ENCODE assay signal across 23 cellular contexts in genomic region chr21:15457962-15458361, GRCh38.
DNase-seq lines count a peak whose midpoint lies in the region; ATAC-seq, FAIRE-seq and TF ChIP-seq lines count a peak whose summit lies in the region.
"Had no signal": no experiment of that assay in that cellular context is flagged by ENCODE, and none has a peak within 500 bp of the region (broad histone marks: within the 10 kb centered on the region; RNA-seq: fewer than 3 reads in every experiment).

No MANE protein-coding gene starts in this region.

- H3K4me3 ChIP-seq in HepG2 (replicated peaks in 1 of 3; ENCODE audit: insufficient read depth in 1 of 3, low read depth in 2 of 3, low read length in 3 of 3) (no peak overlapping the region), right lobe of liver (no peak overlapping the region), IMR-90 (ENCODE audit: insufficient read depth, low read depth, low read length) (no peak overlapping the region), H1 (ENCODE audit: extremely low read depth in 1 of 4, insufficient read depth in 2 of 4, low read depth in 3 of 4, low read length in 4 of 4) (no peak overlapping the region)
- H3K4me3 ChIP-seq: BLaER1 had no signal

- dilution Hi-C loops in IMR-90 (cut with HindIII; ENCODE audit: low sequenced_read_pairs, unreplicated experiment): no loop called here

- no peaks in the 10 kb centered on the region for H3K9me1 ChIP-seq in IMR-90 (ENCODE audit: insufficient read depth, low read length)

- H2AK9ac ChIP-seq in IMR-90 (replicated peaks; ENCODE audit: low read depth, low read length, poor library complexity): no peak overlapping the region

- H3K56ac ChIP-seq in IMR-90 (ENCODE audit: extremely low read depth, insufficient read depth, low read length): no peak overlapping the region
- H3K56ac ChIP-seq in H1 (replicated peaks; ENCODE audit: insufficient read length, low read depth, low read length): no peak overlapping the region

- H3K79me2 ChIP-seq in HepG2 (ENCODE audit: insufficient read depth, low read length) (no peaks in the 10 kb centered on the region), H1 (ENCODE audit: control insufficient read depth in 1 of 2, insufficient read depth in 2 of 2, low read length in 2 of 2) (no peaks in the 10 kb centered on the region)

- POLR2A ChIA-PET in HepG2 (lab: Yijun Ruan, JAX): no interaction called here
- POLR2A ChIA-PET in IMR-90 (lab: Charles Lee; ENCODE audit: unreplicated experiment): no interaction called here
- POLR2A ChIA-PET in H1 (lab: Charles Lee; ENCODE audit: partially characterized antibody): no interaction called here

- H2BK120ac ChIP-seq in IMR-90 (ENCODE audit: low read depth, low read length) (no peak overlapping the region), H1 (replicated peaks; ENCODE audit: low read depth, low read length) (no peak overlapping the region)

- H2AFZ ChIP-seq in HepG2 (ENCODE audit: low read length): no peak overlapping the region
- H2AFZ ChIP-seq in IMR-90 (replicated peaks; ENCODE audit: low read length, poor library complexity): no peak overlapping the region
- H2AFZ ChIP-seq in H1 (ENCODE audit: low read length): no peak overlapping the region

- H3K36me3 ChIP-seq in HepG2 (replicated peaks in 1 of 2; ENCODE audit: control insufficient read depth in 1 of 2, insufficient read depth in 2 of 2, low read length in 2 of 2) (no peaks in the 10 kb centered on the region), right lobe of liver (no peaks in the 10 kb centered on the region), IMR-90 (ENCODE audit: control insufficient read depth, insufficient read depth, low read length) (no peaks in the 10 kb centered on the region), H1 (ENCODE audit: control insufficient read depth in 2 of 4, insufficient read depth in 4 of 4, low read length in 3 of 4) (no peaks in the 10 kb centered on the region)
- H3K36me3 ChIP-seq: BE2C, BLaER1 had no signal

- no peak for TF ChIP-seq RAD21 in HepG2 (CRISPR knock-in tag; IDR thresholded peaks at IDR 0.05)
- no peak for TF ChIP-seq RAD21 in IMR-90 (IDR thresholded peaks at IDR 0.05; ENCODE audit: low read length)
- no peak for TF ChIP-seq RAD21 in H1 (IDR thresholded peaks at IDR 0.05 in 1 of 2, conservative IDR thresholded peaks at IDR 0.05 in 1 of 2; ENCODE audit: low read depth in 2 of 2, low read length in 2 of 2)

- DNase-seq in HepG2 (ENCODE audit: low spot score) (no peak), right lobe of liver (no peak), IMR-90 (no peak), H1 (ENCODE audit: low read depth in 1 of 2, low spot score in 2 of 2) (no peak), frontal cortex (ENCODE audit: low spot score in 2 of 2) (no peak), NCI-H1092 (lab: John Stamatoyannopoulos, UW) (no peak)
- DNase-seq: ACHN; BE2C; C1 segment of cervical spinal cord; CD4-positive, alpha-beta memory T cell; CD4-positive, CD25-positive, alpha-beta regulatory T cell; CD8-positive, alpha-beta memory T cell; COR-L47; DMS 273 treated with DMSO at 0.1 percent for 48 hours; DMS153; DMS53; DMS79; DND-41; EL; GDM1 had no signal

- intact Hi-C loops in HepG2 (cut with micrococcal nuclease; ENCODE audit: unreplicated experiment) (no loop called here), right lobe of liver (cut with DNase I) (no loop called here), IMR-90 (cut with micrococcal nuclease) (no loop called here)

- no peak overlapping the region for H2BK20ac ChIP-seq in IMR-90 (ENCODE audit: low read depth, low read length)
- no peak overlapping the region for H2BK20ac ChIP-seq in H1 (ENCODE audit: low read length)

- no peak overlapping the region for H2BK5ac ChIP-seq in IMR-90 (ENCODE audit: low read depth, low read length, poor library complexity, severe bottlenecking)
- H2BK5ac ChIP-seq in H1 (ENCODE audit: low read depth, low read length): no peak overlapping the region

- TF ChIP-seq CTCF in HepG2 (CRISPR knock-in tag; IDR thresholded peaks at IDR 0.05): no peak
- no peak for TF ChIP-seq CTCF in right lobe of liver (IDR thresholded peaks at IDR 0.05)
- TF ChIP-seq CTCF in IMR-90 (conservative IDR thresholded peaks at IDR 0.05; ENCODE audit: low read depth, low read length): no peak
- TF ChIP-seq CTCF in H1 (IDR thresholded peaks at IDR 0.05; ENCODE audit: control extremely low read depth in 1 of 3, insufficient read depth in 1 of 3, low read depth in 1 of 3, low read length in 3 of 3): no peak

- H3K9me3 ChIP-seq in HepG2 (ENCODE audit: low read length) (no peaks in the 10 kb centered on the region), right lobe of liver (no peaks in the 10 kb centered on the region), IMR-90 (ENCODE audit: control insufficient read depth, insufficient read depth, low read length) (no peaks in the 10 kb centered on the region), H1 (ENCODE audit: insufficient read depth in 2 of 2, low read depth in 1 of 2, low read length in 1 of 2) (no peaks in the 10 kb centered on the region)
- H3K9me3 ChIP-seq: BE2C had no signal

- ATAC-seq in HepG2 (no peak), right lobe of liver (no peak), IMR-90 (ENCODE audit: low read depth) (no peak)

- BruUV-seq in HepG2 (replicated peaks; lab: Mats Ljungman, UMichigan) (no TSS peak), IMR-90 (replicated peaks; lab: Mats Ljungman, UMichigan) (no TSS peak)

- H3K27me3 ChIP-seq in HepG2 (ENCODE audit: control insufficient read depth in 1 of 2, insufficient read depth in 2 of 2, low read length in 2 of 2) (no peaks in the 10 kb centered on the region), right lobe of liver (no peaks in the 10 kb centered on the region), IMR-90 (ENCODE audit: control insufficient read depth, insufficient read depth, low read length) (no peaks in the 10 kb centered on the region), H1 (replicated peaks in 1 of 4; ENCODE audit: control insufficient read depth in 3 of 4, extremely low read depth in 1 of 4, insufficient read depth in 3 of 4, low read length in 3 of 4) (no peaks in the 10 kb centered on the region)
- H3K27me3 ChIP-seq: BE2C, BLaER1 had no signal

- in situ Hi-C loops in HepG2 (cut with HindIII; ENCODE audit: extremely low pct_ligation_motif_present, low pct_unique_long_range_greater_than_20kb): no loop called here
- in situ Hi-C loops in IMR-90 (cut with MboI; ENCODE audit: low sequenced_read_pairs): no loop called here

- H3K18ac ChIP-seq in IMR-90 (ENCODE audit: low read depth, low read length): no peak overlapping the region
- H3K18ac ChIP-seq in H1 (ENCODE audit: extremely low read depth, low read length): no peak overlapping the region

- H4K20me1 ChIP-seq in HepG2 (ENCODE audit: insufficient read depth, low read length) (no peaks in the 10 kb centered on the region), IMR-90 (ENCODE audit: insufficient read depth, low read length) (no peaks in the 10 kb centered on the region), H1 (replicated peaks in 1 of 2; ENCODE audit: control insufficient read depth in 1 of 2, insufficient read depth in 2 of 2, low read length in 2 of 2) (no peaks in the 10 kb centered on the region)
- H4K20me1 ChIP-seq: BLaER1 had no signal

- CTCF ChIA-PET in HepG2 (lab: Yijun Ruan, JAX; ENCODE audit: low intra/inter-chr PET ratio, low total read pairs): no interaction called here
- CTCF ChIA-PET in IMR-90 (lab: Yijun Ruan, JAX): no interaction called here
- CTCF ChIA-PET in H1 (lab: Charles Lee; ENCODE audit: partially characterized antibody): no interaction called here

- H2BK15ac ChIP-seq in IMR-90 (ENCODE audit: low read depth, low read length) (no peak overlapping the region), H1 (ENCODE audit: low read length) (no peak overlapping the region)

- FAIRE-seq in HepG2 (lab: Jason Lieb, UNC) (no peak), H1 (lab: Jason Lieb, UNC) (no peak), frontal cortex (lab: Jason Lieb, UNC) (no peak)
- FAIRE-seq: GM12891 had no signal

- TF ChIP-seq EP300 in HepG2 (IDR thresholded peaks at IDR 0.05; ENCODE audit: low read depth in 2 of 2, low read length in 2 of 2) (no peak), HepG2 (CRISPR knock-in tag; IDR thresholded peaks at IDR 0.05; ENCODE audit: borderline replicate concordance) (no peak), H1 (IDR thresholded peaks at IDR 0.05; ENCODE audit: borderline replicate concordance in 1 of 2, low read depth in 2 of 2, low read length in 2 of 2) (no peak)

- H4K91ac ChIP-seq in IMR-90 (ENCODE audit: insufficient read depth, low read depth, low read length): no peak overlapping the region
- H4K91ac ChIP-seq in H1 (replicated peaks; ENCODE audit: insufficient read length, low read length): no peak overlapping the region

- H4K5ac ChIP-seq in IMR-90 (ENCODE audit: low read depth, low read length): no peak overlapping the region
- H4K5ac ChIP-seq in H1 (ENCODE audit: insufficient read length, low read depth, low read length): no peak overlapping the region

- H3K4me2 ChIP-seq in HepG2 (ENCODE audit: low read depth, low read length) (no peak overlapping the region), IMR-90 (ENCODE audit: low read depth, low read length) (no peak overlapping the region), H1 (ENCODE audit: insufficient read depth in 1 of 2, low read depth in 2 of 2, low read length in 2 of 2) (no peak overlapping the region)
- H3K4me2 ChIP-seq: BLaER1 had no signal

- H3K4me1 ChIP-seq in HepG2 (ENCODE audit: insufficient read depth, low read length) (peaks cover 56% of the 10 kb centered on the region), right lobe of liver (peaks cover 0 to 13% (median 0%) of the 10 kb centered on the region in 4 donors), IMR-90 (ENCODE audit: control insufficient read depth, insufficient read depth, low read length) (no peaks in the 10 kb centered on the region), H1 (replicated peaks in 1 of 4; ENCODE audit: control insufficient read depth in 3 of 4, insufficient read depth in 4 of 4, low read length in 3 of 4) (peaks cover 0 to 5% (median 0%) of the 10 kb centered on the region in 4 experiments; a peak in 1 of 7 replicates)
- H3K4me1 ChIP-seq: BE2C, BLaER1 had no signal

- no peak overlapping the region for H2BK12ac ChIP-seq in H1 (ENCODE audit: low read depth, low read length)

- WGBS in HepG2 (ENCODE audit: low lambda C conversion rate): 94% methylated on average over 3 of the region's 3 CpGs
- WGBS in right lobe of liver (ENCODE audit: insufficient coverage, low coverage, low lambda C conversion rate, missing lambda C conversion rate): 71% methylated on average over 3 of the region's 3 CpGs
- no CpG with 5 or more reads among the region's 3 CpGs for WGBS in IMR-90 (ENCODE audit: extremely low coverage in 2 of 2, insufficient read length in 1 of 2), 2 experiments
- WGBS in H1 (ENCODE audit: extremely low coverage in 1 of 2, insufficient coverage in 1 of 2, insufficient read length in 1 of 2, insufficient replicate concordance in 2 of 2, low coverage in 1 of 2, low lambda C conversion rate in 2 of 2, missing lambda C conversion rate in 1 of 2), 2 experiments: 81% methylated on average over 3 of the region's 3 CpGs; no CpG with 5 or more reads in 1 of the 2 experiments

- H3K9ac ChIP-seq in HepG2 (ENCODE audit: insufficient read depth, low read depth, low read length) (no peak overlapping the region), IMR-90 (ENCODE audit: low read depth, low read length) (no peak overlapping the region), H1 (replicated peaks in 1 of 4; ENCODE audit: extremely low read depth in 1 of 4, low read depth in 3 of 4, low read length in 3 of 4) (no peak overlapping the region)
- H3K9ac ChIP-seq: BLaER1 had no signal

- H3K4ac ChIP-seq in IMR-90 (ENCODE audit: low read depth, low read length) (no peak overlapping the region), H1 (replicated peaks; ENCODE audit: insufficient read length, low read depth, low read length) (no peak overlapping the region)

- TF ChIP-seq POLR2A in HepG2 (IDR thresholded peaks at IDR 0.05; ENCODE audit: insufficient read depth in 1 of 2, low read depth in 2 of 2, low read length in 2 of 2) (no peak), right lobe of liver (IDR thresholded peaks at IDR 0.05) (no peak), IMR-90 (IDR thresholded peaks at IDR 0.05; ENCODE audit: low read depth, low read length) (no peak), H1 (IDR thresholded peaks at IDR 0.05; ENCODE audit: control extremely low read depth in 1 of 2, low read depth in 2 of 2, low read length in 2 of 2) (no peak)

- H2AK5ac ChIP-seq in IMR-90 (ENCODE audit: low read depth, low read length): no peak overlapping the region
- H2AK5ac ChIP-seq in H1 (ENCODE audit: low read depth, low read length): no peak overlapping the region

- H3K14ac ChIP-seq in IMR-90 (replicated peaks; ENCODE audit: low read depth, low read length) (no peak overlapping the region), H1 (ENCODE audit: insufficient read length) (no peak overlapping the region)

- no peak overlapping the region for H4K8ac ChIP-seq in IMR-90 (ENCODE audit: low read depth in 2 of 2, low read length in 2 of 2)
- no peak overlapping the region for H4K8ac ChIP-seq in H1 (ENCODE audit: extremely low read depth, insufficient read depth, low read length)

- H3K27ac ChIP-seq in HepG2 (ENCODE audit: extremely low read length, insufficient read depth, low read length) (no peak overlapping the region), right lobe of liver (no peak overlapping the region), IMR-90 (ENCODE audit: insufficient read depth, low read length) (no peak overlapping the region), H1 (ENCODE audit: low read depth, low read length) (no peak overlapping the region)
- H3K27ac ChIP-seq: 22Rv1, BLaER1 had no signal

- H3K23ac ChIP-seq in IMR-90 (ENCODE audit: low read depth, low read length): no peak overlapping the region
- no peak overlapping the region for H3K23ac ChIP-seq in H1 (ENCODE audit: insufficient read length)

- H3K23me2 ChIP-seq in H1 (ENCODE audit: low read depth, low read length): no peaks in the 10 kb centered on the region

- H3K79me1 ChIP-seq in IMR-90 (ENCODE audit: low read depth in 1 of 2, low read length in 2 of 2) (no peaks in the 10 kb centered on the region), H1 (ENCODE audit: low read depth, low read length) (no peaks in the 10 kb centered on the region)

Comparison
In these comparisons a context has a peak if more than half of its experiments do, and no peak if none do; other contexts are left out.
1. Of the 41 proteins assayed by ChIP-seq in both HepG2 and H1: peak only in HepG2: none; only in H1: none; in both: MAFK; in neither: 40.